Comparison of ENCODE assay signal across 9 cellular contexts in genomic region chr21:31354604-31355443, GRCh38. TPM values are rescaled to one million over a fixed set of nuclear protein-coding genes. Genes with fewer than 3 reads are reported as not detected.
DNase-seq lines count a peak whose midpoint lies in the region; ATAC-seq, FAIRE-seq and TF ChIP-seq lines count a peak whose summit lies in the region.
"Had no signal": no experiment of that assay in that cellular context is flagged by ENCODE, and none has a peak within 500 bp of the region (broad histone marks: within the 10 kb centered on the region; RNA-seq: fewer than 3 reads in every experiment).

No MANE protein-coding gene starts in this region.

- no peaks in the 10 kb centered on the region for H3K79me2 ChIP-seq in K562 (ENCODE audit: control insufficient read depth, insufficient read depth, low read length)

- WGBS in K562 (ENCODE audit: insufficient coverage, low coverage, missing lambda C conversion rate) = 3% methylated on average over 10 of the region's 10 CpGs

- CTCF ChIA-PET in HEK293 (lab: Yijun Ruan, JAX) (interaction anchor here (0.7 to 1.0 kb wide), 4 partner anchors 13 to 237 kb away, joined by 3 to 4 read pairs (median 4); no protein-coding TSS in a partner anchor), K562 (lab: Yijun Ruan, JAX; ENCODE audit: low intra/inter-chr PET ratio) (no interaction called here)

- TF ChIP-seq POLR2A in K562 (conservative IDR thresholded peaks at IDR 0.05) = no peak
- no peak for TF ChIP-seq POLR2A in gastrocnemius medialis (IDR thresholded peaks at IDR 0.05)

- H3K36me3 ChIP-seq in HEK293 (ENCODE audit: control insufficient read depth in 2 of 2, insufficient read depth in 1 of 2, low read length in 2 of 2) (no peaks in the 10 kb centered on the region; a peak in 1 of 3 replicates), K562 (ENCODE audit: control insufficient read depth, insufficient read depth, low read length) (no peaks in the 10 kb centered on the region), gastrocnemius medialis (no peaks in the 10 kb centered on the region)

- peaks cover 12% of the 10 kb centered on the region for H3K4me1 ChIP-seq in HEK293 (ENCODE audit: control insufficient read depth, insufficient read depth, low read length)
- no peaks in the 10 kb centered on the region for H3K4me1 ChIP-seq in K562 (replicated peaks in 1 of 2; ENCODE audit: control insufficient read depth in 2 of 2, insufficient read depth in 2 of 2, low read length in 2 of 2)
- H3K4me1 ChIP-seq in gastrocnemius medialis = no peaks in the 10 kb centered on the region

- H3K9me3 ChIP-seq in HEK293 (ENCODE audit: control insufficient read depth, insufficient read depth, low read depth, low read length) (no peaks in the 10 kb centered on the region), K562 (replicated peaks; ENCODE audit: control insufficient read depth, insufficient read depth, low read depth, low read length) (no peaks in the 10 kb centered on the region), gastrocnemius medialis (no peaks in the 10 kb centered on the region)

- H3K27me3 ChIP-seq in K562 (ENCODE audit: control insufficient read depth in 2 of 2, insufficient read depth in 2 of 2, low read length in 2 of 2) (peaks cover 2 to 6% of the 10 kb centered on the region in 2 experiments; a peak in 3 of 5 replicates), gastrocnemius medialis (no peaks in the 10 kb centered on the region)

- TF ChIP-seq CTCF in HEK293 (tag by site-specific recombination; IDR thresholded peaks at IDR 0.05) = no peak
- TF ChIP-seq CTCF in K562 (IDR thresholded peaks at IDR 0.05 in 2 of 3, conservative IDR thresholded peaks at IDR 0.05 in 1 of 3; ENCODE audit: insufficient read depth in 2 of 3, low read depth in 1 of 3, low read length in 3 of 3) = no peak
- no peak for TF ChIP-seq CTCF in retinal pigment epithelial cell (conservative IDR thresholded peaks at IDR 0.05; ENCODE audit: low read depth, low read length)
- no peak for TF ChIP-seq CTCF in gastrocnemius medialis (IDR thresholded peaks at IDR 0.05 in 4 of 5, conservative IDR thresholded peaks at IDR 0.05 in 1 of 5)

- no peak overlapping the region for H3K4me2 ChIP-seq in K562 (ENCODE audit: insufficient read depth, low read length)

- in situ Hi-C loops in K562 (cut with MboI) (no loop called here), gastrocnemius medialis (cut with MboI; ENCODE audit: low sequenced_read_pairs in 4 of 4) (no loop called here)

- intact Hi-C loops in K562 (cut with micrococcal nuclease) (no loop called here), gastrocnemius medialis (cut with DNase I; ENCODE audit: low total_unique reads) (no loop called here)

- peak; percentile 80 for FAIRE-seq in K562 (lab: Jason Lieb, UNC)

- ATAC-seq in K562 (no peak; the same call in 2 of the 3 replicates), HG02678 (IDR thresholded peaks at IDR 0.05; ENCODE audit: unreplicated experiment) (no peak), HG03571 (IDR thresholded peaks at IDR 0.05; ENCODE audit: unreplicated experiment) (no peak), gastrocnemius medialis (no peak)

- H3K4me3 ChIP-seq in HEK293 (ENCODE audit: low read depth, low read length) (no peak overlapping the region), K562 (no peak overlapping the region), retinal pigment epithelial cell (ENCODE audit: low read length) (no peak overlapping the region), gastrocnemius medialis (no peak overlapping the region)

- H2AFZ ChIP-seq in K562 (ENCODE audit: low read depth, low read length) = no peak overlapping the region

- H3K9ac ChIP-seq in K562 (ENCODE audit: insufficient read depth in 1 of 2, low read depth in 2 of 2, low read length in 2 of 2) = no peak overlapping the region

- peaks cover 3% of the 10 kb centered on the region; the same call in 1 of the 2 replicates for H4K20me1 ChIP-seq in K562 (replicated peaks; ENCODE audit: control insufficient read depth, insufficient read depth, low read length)

- H3K27ac ChIP-seq in HEK293 (ENCODE audit: extremely low read depth, low read depth, low read length) (peak overlapping the region; percentile 25; the same call in 1 of the 2 replicates), K562 (ENCODE audit: extremely low read depth, low read depth, low read length) (no peak overlapping the region), gastrocnemius medialis (no peak overlapping the region)

- TF ChIP-seq RAD21 in K562 (CRISPR knock-in tag; conservative IDR thresholded peaks at IDR 0.05 in 1 of 2, IDR thresholded peaks at IDR 0.05 in 1 of 2) = no peak

- no peak for TF ChIP-seq EP300 in K562 (IDR thresholded peaks at IDR 0.05; ENCODE audit: low read length)

- DNase-seq in T1000 (lab: John Stamatoyannopoulos, UW) = peak; percentile 82
- DNase-seq in K562 (ENCODE audit: extremely low read depth in 1 of 4, low spot score in 3 of 4) = peak in 1 of 4 experiments; percentile 17
- DNase-seq in retinal pigment epithelial cell (ENCODE audit: low read depth) = peak; percentile 79
- no peak for DNase-seq in cortex of kidney (lab: John Stamatoyannopoulos, UW)
- DNase-seq in gastrocnemius medialis = no peak
- DNase-seq: naive B cell had no signal

- H3K9me1 ChIP-seq in K562 (ENCODE audit: control insufficient read depth, insufficient read depth, low read length) = no peaks in the 10 kb centered on the region

- BruUV-seq in K562 (replicated peaks; lab: Mats Ljungman, UMichigan) = no TSS peak

- POLR2A ChIA-PET in HEK293 (lab: Yijun Ruan, JAX) = interaction anchor here (0.7 kb wide), 1 partner anchor 89 kb away, joined by 4 read pairs; no protein-coding TSS in a partner anchor
- POLR2A ChIA-PET in K562 (lab: Yijun Ruan, JAX) = no interaction called here

TF ChIP-seq in HEK293, 187 proteins besides CTCF, POLR2A, EP300 and RAD21 (continues in another document):
- TF ChIP-seq ZNF10 (tag by site-specific recombination; IDR thresholded peaks at IDR 0.05) = 0 out of 2 replicates have a peak, but pooled peaks have one; percentile 27
- no peak for TF ChIP-seq ZEB2 (tag by site-specific recombination; IDR thresholded peaks at IDR 0.05)
- no peak for TF ChIP-seq ZNF501 (tag by site-specific recombination; IDR thresholded peaks at IDR 0.05)
- no peak for TF ChIP-seq ZNF2 (tag by site-specific recombination; IDR thresholded peaks at IDR 0.05)
- TF ChIP-seq ZNF416 (tag by site-specific recombination; IDR thresholded peaks at IDR 0.05) = no peak
- TF ChIP-seq ZNF114 (tag by site-specific recombination; IDR thresholded peaks at IDR 0.05) = no peak
- TF ChIP-seq ZSCAN16 (tag by site-specific recombination; IDR thresholded peaks at IDR 0.05) = no peak
- TF ChIP-seq WT1 (tag by site-specific recombination; IDR thresholded peaks at IDR 0.05) = no peak
- no peak for TF ChIP-seq PBX3 (CRISPR knock-in tag; IDR thresholded peaks at IDR 0.05)

TF ChIP-seq in K562, 482 proteins besides CTCF, POLR2A, EP300 and RAD21 (continues in another document):
- no peak for TF ChIP-seq CREBBP (IDR thresholded peaks at IDR 0.05; ENCODE audit: low read depth, low read length)
- TF ChIP-seq, protein P1, sequence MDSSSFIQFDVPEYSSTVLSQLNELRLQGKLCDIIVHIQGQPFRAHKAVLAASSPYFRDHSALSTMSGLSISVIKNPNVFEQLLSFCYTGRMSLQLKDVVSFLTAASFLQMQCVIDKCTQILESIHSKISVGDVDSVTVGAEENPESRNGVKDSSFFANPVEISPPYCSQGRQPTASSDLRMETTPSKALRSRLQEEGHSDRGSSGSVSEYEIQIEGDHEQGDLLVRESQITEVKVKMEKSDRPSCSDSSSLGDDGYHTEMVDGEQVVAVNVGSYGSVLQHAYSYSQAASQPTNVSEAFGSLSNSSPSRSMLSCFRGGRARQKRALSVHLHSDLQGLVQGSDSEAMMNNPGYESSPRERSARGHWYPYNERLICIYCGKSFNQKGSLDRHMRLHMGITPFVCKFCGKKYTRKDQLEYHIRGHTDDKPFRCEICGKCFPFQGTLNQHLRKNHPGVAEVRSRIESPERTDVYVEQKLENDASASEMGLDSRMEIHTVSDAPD (CRISPR knock-in tag; IDR thresholded peaks at IDR 0.05) = 0 out of 2 replicates have a peak, but pooled peaks have one; percentile 34

RNA-seq across cellular contexts. Expression of gene TIAM1, which starts 10.8 kb away (rescaled TPM):
- total RNA-seq in K562 (2011; cell fraction: chromatin; rRNA removed; ENCODE audit: low replicate concordance) = not detected in 2 replicates
- not detected in 2 replicates for total RNA-seq in K562 (2011; cell fraction: nucleolus; rRNA removed)
- not detected in 2 replicates for total RNA-seq in K562 (2011; cell fraction: nucleoplasm; rRNA removed)
- total RNA-seq in K562 (2014; rRNA removed) (not detected in 2 replicates), K562 (2014; rRNA removed; fragmentation: Illumina TruSeq; extraction: Trizol) (not detected in 2 replicates), K562 (2015; rRNA removed; fragmentation: Illumina TruSeq; extraction: Trizol) (not detected in 2 replicates), K562 (2021) (0.09 and 0.11 TPM in 2 replicates), gastrocnemius medialis (1 to 10 TPM in 2 of 4 donors, under 1 TPM in 2; 0.66 to 3.5 (median 1.0) TPM)
- polyA plus RNA-seq in K562 (2011; rRNA removed) (0.04 TPM in 1 of 2 replicates, not detected in the other), K562 (2014; fragmentation: Illumina TruSeq; extraction: Trizol) (not detected in 2 replicates), K562 (2014; fragmentation: Nextera tagmentation; extraction: Ambion mirVana) (not detected), K562 (2014; rRNA removed) (not detected in 2 replicates)
- 0.01 TPM in 1 of 2 replicates, not detected in the other for polyA plus RNA-seq in K562 (2011; cell fraction: cytosol; rRNA removed)
- polyA plus RNA-seq in K562 (2011; cell fraction: nucleus; rRNA removed) = 0.11 TPM in 1 of 2 replicates, not detected in the other
- polyA plus RNA-seq in K562 (2012) = 0.01 and 0.08 TPM in 2 replicates
- polyA minus RNA-seq in K562 (2011; rRNA and poly(A)+ RNA removed) = 0.12 TPM in 1 of 2 replicates, not detected in the other
- polyA minus RNA-seq in K562 (2011; cell fraction: cytosol; rRNA and poly(A)+ RNA removed) = not detected in 2 replicates
- polyA minus RNA-seq in K562 (2011; cell fraction: nucleus; rRNA and poly(A)+ RNA removed) = not detected in 2 replicates

Comparison
In these comparisons a context has a peak if more than half of its experiments do, and no peak if none do; other contexts are left out.
1. DNase-seq: peak in T1000 (single experiment) and retinal pigment epithelial cell (single experiment); none in cortex of kidney (single experiment) and gastrocnemius medialis (0 of 2).
2. Of the 44 proteins assayed by ChIP-seq in both K562 and HEK293: peak only in K562: none; only in HEK293: PATZ1, ZNF184, ZNF398 and ZNF639; in both: none; in neither: 40.